Comparison of ENCODE assay signal across 9 cellular contexts in genomic region chr1:160777486-160778089, GRCh38. TPM values are rescaled to one million over a fixed set of nuclear protein-coding genes. Genes with fewer than 3 reads are reported as not detected.
DNase-seq lines count a peak whose midpoint lies in the region; ATAC-seq and TF ChIP-seq lines count a peak whose summit lies in the region.
"Had no signal": no experiment of that assay in that cellular context is flagged by ENCODE, and none has a peak within 500 bp of the region (broad histone marks: within the 10 kb centered on the region; RNA-seq: fewer than 3 reads in every experiment).

No MANE protein-coding gene starts in this region.

- no peak for ATAC-seq in GM18907 (IDR thresholded peaks at IDR 0.05; ENCODE audit: unreplicated experiment)

- DNase-seq in NCI-H1417 (lab: John Stamatoyannopoulos, UW) (peak in 2 of 3 experiments; percentile 36 to 62), NCI-H1417 treated with DMSO at 0.1 percent for 48 hours (lab: John Stamatoyannopoulos, UW) (no peak), M059J (ENCODE audit: low read depth) (peak; percentile 22), WERI-Rb-1 (peak; percentile 36), fibroblast of the aortic adventitia (ENCODE audit: low read depth) (peak; percentile 6), H4 (ENCODE audit: low spot score) (no peak)
- peak; percentile 33 for DNase-seq in stimulated activated CD4-positive, alpha-beta T cell treated with anti-CD3 and anti-CD28 coated beads, Interleukin-2, amount 100 ng/mL, for 4 hours (ENCODE audit: low read depth)

- peak; percentile 79 for TF ChIP-seq CTCF in WERI-Rb-1 (IDR thresholded peaks at IDR 0.05; ENCODE audit: low read depth, low read length)
- TF ChIP-seq CTCF in fibroblast of the aortic adventitia (IDR thresholded peaks at IDR 0.05; ENCODE audit: insufficient read depth, low read length): no peak

- H3K4me3 ChIP-seq in WERI-Rb-1 (ENCODE audit: low read depth, low read length): no peak overlapping the region
- no peak overlapping the region for H3K4me3 ChIP-seq in fibroblast of the aortic adventitia (ENCODE audit: low read depth, low read length)
- H3K4me3 ChIP-seq: skin epidermis had no signal

- no peak overlapping the region for H3K27ac ChIP-seq in WERI-Rb-1
- H3K27ac ChIP-seq: skin epidermis had no signal

- H3K36me3 ChIP-seq in WERI-Rb-1: no peaks in the 10 kb centered on the region

- peaks cover 99% of the 10 kb centered on the region for H3K27me3 ChIP-seq in WERI-Rb-1 (ENCODE audit: insufficient read depth, low read depth, severe bottlenecking)

- H3K9me3 ChIP-seq in WERI-Rb-1 (ENCODE audit: severe bottlenecking): peaks cover 5% of the 10 kb centered on the region

RNA-seq across cellular contexts. Expression of gene LY9, which starts 18.4 kb away (rescaled TPM):
- not detected in 2 replicates for total RNA-seq in M059J (2014; rRNA removed; shearing (Covaris generic))
- 0.25 TPM in 1 of 2 replicates, not detected in the other for total RNA-seq in fibroblast of the aortic adventitia (ENCODE audit: low replicate concordance)
- total RNA-seq in H4 (2014; rRNA removed; shearing (Covaris generic)): not detected in 2 replicates

RNA-seq across cellular contexts. Expression of gene SLAMF7, which starts 38.5 kb away (rescaled TPM):
- 3.9 and 7.8 TPM in 2 replicates for total RNA-seq in M059J (2014; rRNA removed; shearing (Covaris generic))
- not detected in 2 replicates for total RNA-seq in fibroblast of the aortic adventitia (ENCODE audit: low replicate concordance)
- 1.8 and 2.5 TPM in 2 replicates for total RNA-seq in H4 (2014; rRNA removed; shearing (Covaris generic))

Comparison
In these comparisons a context has a peak if more than half of its experiments do, and no peak if none do; other contexts are left out.
1. DNase-seq: peak in NCI-H1417 (2 of 3), M059J (single experiment), WERI-Rb-1 (single experiment), fibroblast of the aortic adventitia (single experiment) and stimulated activated CD4-positive, alpha-beta T cell treated with anti-CD3 and anti-CD28 coated beads, Interleukin-2, amount 100 ng/mL, for 4 hours (single experiment); none in NCI-H1417 treated with DMSO at 0.1 percent for 48 hours (single experiment) and H4 (single experiment).